In genomic region chr4:159105761-159106243, GRCh38 we compare ENCODE assay signal across 1 cellular context.
TF ChIP-seq lines count a peak whose summit lies in the region.

No MANE protein-coding gene starts in this region.

TF ChIP-seq in GM12878, 131 proteins besides CTCF, POLR2A, EP300 and RAD21 (continued from another document and continues in another):
- no peak for TF ChIP-seq PRDM15 (CRISPR knock-in tag; IDR thresholded peaks at IDR 0.05)
- TF ChIP-seq SMAD1 (IDR thresholded peaks at IDR 0.05; ENCODE audit: low read depth, partially characterized antibody) = no peak
- 0 out of 2 replicates have a peak, but pooled peaks have one; percentile 34 for TF ChIP-seq GATAD2B (conservative IDR thresholded peaks at IDR 0.05; ENCODE audit: low read depth)
- TF ChIP-seq RB1 (IDR thresholded peaks at IDR 0.05; ENCODE audit: borderline replicate concordance) = no peak
- 0 out of 2 replicates have a peak, but pooled peaks have one; percentile 40 for TF ChIP-seq POLR2AphosphoS5 (IDR thresholded peaks at IDR 0.05; ENCODE audit: low read length)
- no peak for TF ChIP-seq STAT1 (conservative IDR thresholded peaks at IDR 0.05)
- TF ChIP-seq SKIL (IDR thresholded peaks at IDR 0.05; ENCODE audit: low read depth, poor library complexity, severe bottlenecking) = no peak
- TF ChIP-seq ZNF687 (IDR thresholded peaks at IDR 0.05) = no peak
- no peak for TF ChIP-seq TCF7 (IDR thresholded peaks at IDR 0.05; ENCODE audit: borderline replicate concordance)
- no peak for TF ChIP-seq NKRF (conservative IDR thresholded peaks at IDR 0.05)
- no peak for TF ChIP-seq E4F1 (IDR thresholded peaks at IDR 0.05; ENCODE audit: borderline replicate concordance, partially characterized antibody)
- TF ChIP-seq ZBTB11 (CRISPR knock-in tag; IDR thresholded peaks at IDR 0.05) = no peak
- no peak for TF ChIP-seq MTA3 (IDR thresholded peaks at IDR 0.05; ENCODE audit: borderline replicate concordance, low read length)
- TF ChIP-seq JUND (IDR thresholded peaks at IDR 0.05; ENCODE audit: low read depth, low read length) = no peak
- TF ChIP-seq RAD51 (IDR thresholded peaks at IDR 0.05) = peak; percentile 16; the same call in 1 of the 2 replicates
- no peak for TF ChIP-seq ZNF217 (IDR thresholded peaks at IDR 0.05)
- no peak for TF ChIP-seq KAT2A (conservative IDR thresholded peaks at IDR 0.05; ENCODE audit: control insufficient read depth, low read depth, low read length)
- TF ChIP-seq USF2 (IDR thresholded peaks at IDR 0.05; ENCODE audit: borderline replicate concordance, low read depth, low read length) = no peak
- TF ChIP-seq LARP7 (IDR thresholded peaks at IDR 0.05) = no peak
- TF ChIP-seq CBFB (IDR thresholded peaks at IDR 0.05; ENCODE audit: low read depth) = no peak
- peak; percentile 93 for TF ChIP-seq ATF7 (IDR thresholded peaks at IDR 0.05; ENCODE audit: low read depth)
- TF ChIP-seq TAF1 (IDR thresholded peaks at IDR 0.05; ENCODE audit: borderline replicate concordance, low read depth, low read length) = no peak
- TF ChIP-seq HSF1 (IDR thresholded peaks at IDR 0.05; ENCODE audit: low read depth, low read length) = no peak
- no peak for TF ChIP-seq ATF3 (IDR thresholded peaks at IDR 0.05; ENCODE audit: borderline replicate concordance, extremely low read depth, low read depth, low read length)
- no peak for TF ChIP-seq SIN3A (IDR thresholded peaks at IDR 0.05; ENCODE audit: low read depth, low read length)
- no peak for TF ChIP-seq EGR1 (IDR thresholded peaks at IDR 0.05; ENCODE audit: borderline replicate concordance in 1 of 2, low read depth in 2 of 2, low read length in 2 of 2)
